8 cellular contexts compared by ENCODE assay signal in the genomic region with DNA sequence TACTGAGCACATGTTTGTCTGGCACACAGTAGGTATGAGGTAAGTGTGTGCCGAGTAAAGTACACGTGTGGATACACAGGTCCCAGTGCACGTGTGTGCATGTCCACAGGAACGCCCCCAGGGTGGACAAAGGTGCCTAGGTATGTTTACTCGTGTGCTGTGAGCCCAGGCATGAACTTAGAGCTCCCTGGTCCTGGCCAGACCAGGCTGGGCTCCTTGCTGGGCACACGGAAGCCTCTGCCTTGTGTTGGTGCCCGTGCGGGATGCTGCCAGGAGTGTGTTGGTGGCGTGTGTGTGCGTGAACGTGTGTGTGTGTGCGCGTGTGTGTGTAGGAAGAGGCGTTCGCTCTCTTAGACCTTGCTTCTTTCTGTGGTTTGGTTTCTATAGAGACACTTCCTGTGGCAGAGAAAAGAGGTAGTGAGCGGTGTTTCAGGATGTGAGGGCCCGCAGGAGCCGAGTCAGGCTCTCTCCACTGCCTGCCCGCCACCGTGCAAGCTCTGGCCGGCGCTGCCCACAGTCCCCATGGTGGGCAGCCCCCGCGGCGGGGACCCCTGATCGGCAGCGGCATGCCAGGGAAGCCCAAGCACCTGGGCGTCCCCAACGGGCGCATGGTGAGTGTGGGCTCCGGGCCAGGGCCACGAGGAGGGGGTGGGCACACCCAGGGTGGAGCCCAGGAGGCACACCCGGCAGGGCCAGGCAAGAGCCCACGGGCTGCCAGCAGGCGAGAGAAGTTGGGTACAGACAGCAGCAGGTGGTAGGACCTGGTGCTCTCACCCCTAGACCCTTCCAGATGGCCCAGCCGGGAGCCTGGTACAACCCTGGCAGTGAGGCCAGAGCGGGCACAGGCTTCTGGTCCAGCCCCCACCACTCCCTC. TPM values are rescaled to one million over a fixed set of nuclear protein-coding genes. Genes with fewer than 3 reads are reported as not detected.
DNase-seq lines count a peak whose midpoint lies in the region; ATAC-seq and TF ChIP-seq lines count a peak whose summit lies in the region.

TSS of gene RGS14 (plus strand) at position 466 of the 874 bp plus-strand sequence. CDS start at position 567, 101 bp downstream.

- no peaks in the 10 kb centered on the region for H3K27me3 Mint-ChIP-seq in Caco-2 (ENCODE audit: insufficient read depth, unreplicated experiment)

- H3K27ac Mint-ChIP-seq in Caco-2 (ENCODE audit: unreplicated experiment) = no peak within 1 kb of the TSS

- H3K9me3 Mint-ChIP-seq in Caco-2 (ENCODE audit: unreplicated experiment) = peaks cover 15% of the 10 kb centered on the region

- TF ChIP-seq CTCF in Caco-2 (IDR thresholded peaks at IDR 0.05; ENCODE audit: insufficient read depth in 1 of 2, low read depth in 1 of 2, low read length in 1 of 2, severe bottlenecking in 1 of 2, unreplicated experiment in 1 of 2) (no peak), heart left ventricle (IDR thresholded peaks at IDR 0.05) (no peak)

- peak within 1 kb of the TSS in 5 of 12 donors; percentile 34 to 88 (median 42) for H3K27ac ChIP-seq in heart left ventricle

- CTCF ChIA-PET in Caco-2 (lab: Charles Lee) = no interaction called here

- H3K4me3 ChIP-seq in Caco-2 (ENCODE audit: low read depth, low read length) (no peak within 1 kb of the TSS), heart left ventricle (peak within 1 kb of the TSS in 9 of 12 donors; percentile 17 to 73 (median 44))

- H3K4me3 Mint-ChIP-seq in Caco-2 (ENCODE audit: unreplicated experiment) = no peak within 1 kb of the TSS

- no peaks in the 10 kb centered on the region for H3K9me3 ChIP-seq in Caco-2
- no peaks in the 10 kb centered on the region for H3K9me3 ChIP-seq in heart left ventricle

- POLR2A ChIA-PET in Caco-2 (lab: Charles Lee) = no interaction called here

- H3K4me1 Mint-ChIP-seq in Caco-2 (ENCODE audit: low read depth, unreplicated experiment) = peaks cover 14% of the 10 kb centered on the region

- H3K36me3 ChIP-seq in Caco-2 (ENCODE audit: control insufficient read depth, insufficient read depth, low read length) (no peaks in the 10 kb centered on the region), heart left ventricle (no peaks in the 10 kb centered on the region)

- H3K4me1 ChIP-seq in Caco-2 (no peaks in the 10 kb centered on the region), heart left ventricle (peaks cover 0 to 79% (median 15%) of the 10 kb centered on the region in 12 donors)

- no TSS peak for BruUV-seq in Caco-2 (replicated peaks; lab: Mats Ljungman, UMichigan)

- TF ChIP-seq POLR2A in heart left ventricle (IDR thresholded peaks at IDR 0.05) = no peak

- WGBS in heart left ventricle, 4 donors = 44 to 52% (median 49%) methylated on average over 11 to 37 of the region's 37 CpGs

- DNase-seq in Caco-2 = no peak
- DNase-seq in SIG-M5 treated with dmso at 0.1 percent for 504 hours (lab: John Stamatoyannopoulos, UW; ENCODE audit: unreplicated experiment) = peak; percentile 97
- DNase-seq in activated gamma-delta T cell (lab: John Stamatoyannopoulos, UW) = peak; percentile 39
- peak in 2 of 5 donors; percentile 38 to 75 for DNase-seq in heart left ventricle
- DNase-seq in stimulated activated CD4-positive, alpha-beta T cell treated with anti-CD3 and anti-CD28 coated beads, Interleukin-15, amount 100 ng/mL, for 1 hour (ENCODE audit: low read depth in 1 of 2, low spot score in 1 of 2) = peak; percentile 34 to 40
- DNase-seq in cortex of kidney (lab: John Stamatoyannopoulos, UW) = no peak

- no peaks in the 10 kb centered on the region for H3K27me3 ChIP-seq in Caco-2 (replicated peaks; ENCODE audit: control insufficient read depth, insufficient read depth, low read length)
- H3K27me3 ChIP-seq in heart left ventricle = no peaks in the 10 kb centered on the region

- intact Hi-C loops in Caco-2 (cut with micrococcal nuclease; ENCODE audit: unreplicated experiment) = no loop called here
- intact Hi-C loops in heart left ventricle (cut with DNase I) = loop anchor here in 1 of 10 donors (5.0 kb wide), 1 partner anchor 40 kb away; no protein-coding TSS in a partner anchor

- H3K36me3 Mint-ChIP-seq in Caco-2 (ENCODE audit: insufficient read depth, unreplicated experiment) = no peaks in the 10 kb centered on the region

- ATAC-seq in GM19452 (IDR thresholded peaks at IDR 0.05; ENCODE audit: unreplicated experiment) (peak; percentile 84), HG03520 (IDR thresholded peaks at IDR 0.05; ENCODE audit: unreplicated experiment) (peak; percentile 89), heart left ventricle (peak in 3 of 4 donors; percentile 50 to 66 (median 64))

RNA-seq across cellular contexts. Expression of gene RGS14, which starts in this region (rescaled TPM):
- total RNA-seq in Caco-2 (2022) = 15.2 and 16.7 TPM in 2 replicates
- 10 to 100 TPM in 1 of 9 donors, 1 to 10 TPM in 8; 1.3 to 10.7 (median 2.9) TPM for total RNA-seq in heart left ventricle
- 1 to 10 TPM; 3.7 to 4.9 TPM for polyA plus RNA-seq in heart left ventricle

Comparison
In these comparisons a context has a peak if more than half of its experiments do, and no peak if none do; other contexts are left out.
1. DNase-seq: peak in SIG-M5 treated with dmso at 0.1 percent for 504 hours (single experiment), activated gamma-delta T cell (single experiment) and stimulated activated CD4-positive, alpha-beta T cell treated with anti-CD3 and anti-CD28 coated beads, Interleukin-15, amount 100 ng/mL, for 1 hour (2 of 2); none in Caco-2 (0 of 2) and cortex of kidney (single experiment).
2. Peak in every context shown above with its lines, with median percentiles within 50 percentile points of each other: ATAC-seq.